Comparison of ENCODE assay signal across 1 cellular context in genomic region chr1:212816567-212817278, GRCh38.
TF ChIP-seq lines count a peak whose summit lies in the region.

No MANE protein-coding gene starts in this region.

TF ChIP-seq in HepG2, 621 proteins besides CTCF, POLR2A, EP300 and RAD21 (continued from another document and continues in another):
- TF ChIP-seq HOMEZ (CRISPR knock-in tag; IDR thresholded peaks at IDR 0.05; ENCODE audit: low read depth) (peak; percentile 95; the same call in 1 of the 2 replicates), NR2F1 (CRISPR knock-in tag; IDR thresholded peaks at IDR 0.05) (peak; percentile 28 to 77; a peak in 2 of 4 replicates), PHF21A (CRISPR knock-in tag; IDR thresholded peaks at IDR 0.05) (0 out of 2 replicates have a peak, but pooled peaks have one; percentile 23), BCL6 (CRISPR knock-in tag; IDR thresholded peaks at IDR 0.05) (peak; percentile 83), MIER3 (CRISPR knock-in tag; IDR thresholded peaks at IDR 0.05; ENCODE audit: borderline replicate concordance) (peak; percentile 16; the same call in 1 of the 2 replicates), TMF1 (CRISPR knock-in tag; IDR thresholded peaks at IDR 0.05; ENCODE audit: low read depth) (no peak), ZHX1 (CRISPR knock-in tag; IDR thresholded peaks at IDR 0.05; ENCODE audit: low read depth) (no peak), HMGA1 (CRISPR knock-in tag; conservative IDR thresholded peaks at IDR 0.05) (no peak), FOXJ3 (CRISPR knock-in tag; IDR thresholded peaks at IDR 0.05; ENCODE audit: borderline replicate concordance) (peak; percentile 27; the same call in 1 of the 2 replicates), SOX6 (IDR thresholded peaks at IDR 0.05) (no peak), SOX6 (CRISPR knock-in tag; IDR thresholded peaks at IDR 0.05) (peak; percentile 93), ZNF274 (CRISPR knock-in tag; IDR thresholded peaks at IDR 0.05) (no peak), ZNF256 (CRISPR knock-in tag; conservative IDR thresholded peaks at IDR 0.05) (no peak), CREM (IDR thresholded peaks at IDR 0.05) (peak; percentile 53; the same call in 1 of the 2 replicates), CREM (CRISPR knock-in tag; IDR thresholded peaks at IDR 0.05) (no peak), MTA3 (CRISPR knock-in tag; IDR thresholded peaks at IDR 0.05) (no peak), TARDBP (CRISPR knock-in tag; IDR thresholded peaks at IDR 0.05) (peak; percentile 57; the same call in 1 of the 2 replicates), GFI1 (CRISPR knock-in tag; IDR thresholded peaks at IDR 0.05; ENCODE audit: borderline replicate concordance) (peak; percentile 42; the same call in 1 of the 2 replicates), TOPORS (CRISPR knock-in tag; IDR thresholded peaks at IDR 0.05) (no peak), ZSCAN30 (CRISPR knock-in tag; IDR thresholded peaks at IDR 0.05) (0 out of 2 replicates have a peak, but pooled peaks have one; percentile 6), HMG20A (CRISPR knock-in tag; IDR thresholded peaks at IDR 0.05; ENCODE audit: borderline replicate concordance) (peak; percentile 82), HDAC2 (CRISPR knock-in tag; IDR thresholded peaks at IDR 0.05) (peak; percentile 74), FOXP4 (CRISPR knock-in tag; IDR thresholded peaks at IDR 0.05) (no peak), GATAD2A (CRISPR knock-in tag; IDR thresholded peaks at IDR 0.05) (peak; percentile 84), FOXM1 (CRISPR knock-in tag; IDR thresholded peaks at IDR 0.05) (no peak), FOXK2 (IDR thresholded peaks at IDR 0.05) (peak; percentile 51; the same call in 1 of the 2 replicates), BRF2 (CRISPR knock-in tag; IDR thresholded peaks at IDR 0.05) (0 out of 2 replicates have a peak, but pooled peaks have one; percentile 63), SKIL (CRISPR knock-in tag; IDR thresholded peaks at IDR 0.05; ENCODE audit: borderline replicate concordance) (0 out of 2 replicates have a peak, but pooled peaks have one; percentile 39), ATF7 (IDR thresholded peaks at IDR 0.05) (peak; percentile 61), ATF7 (CRISPR knock-in tag; IDR thresholded peaks at IDR 0.05) (no peak), EED (CRISPR knock-in tag; IDR thresholded peaks at IDR 0.05) (no peak), KDM2A (CRISPR knock-in tag; IDR thresholded peaks at IDR 0.05; ENCODE audit: borderline replicate concordance, low read depth) (no peak), KAT8 (CRISPR knock-in tag; IDR thresholded peaks at IDR 0.05) (peak; percentile 66), CCAR2 (optimal IDR thresholded peaks at IDR 0.05; ENCODE audit: low read depth, low read length) (no peak), MED1 (CRISPR knock-in tag; IDR thresholded peaks at IDR 0.05) (peak; percentile 16; the same call in 1 of the 2 replicates), TBL1XR1 (IDR thresholded peaks at IDR 0.05; ENCODE audit: borderline replicate concordance, low read length, partially characterized antibody) (peak; percentile 81), IRX3 (CRISPR knock-in tag; IDR thresholded peaks at IDR 0.05; ENCODE audit: borderline replicate concordance, low read depth) (no peak), RFX1 (IDR thresholded peaks at IDR 0.05) (peak; percentile 11; the same call in 1 of the 2 replicates), ZFP62 (CRISPR knock-in tag; IDR thresholded peaks at IDR 0.05) (no peak), TFAP4 (IDR thresholded peaks at IDR 0.05; ENCODE audit: borderline replicate concordance, low read depth) (0 out of 2 replicates have a peak, but pooled peaks have one; percentile 9), SMYD3 (CRISPR knock-in tag; IDR thresholded peaks at IDR 0.05) (peak; percentile 43; the same call in 1 of the 2 replicates), ZNF501 (CRISPR knock-in tag; IDR thresholded peaks at IDR 0.05) (no peak), ZNF20 (CRISPR knock-in tag; IDR thresholded peaks at IDR 0.05) (no peak), SIX1 (CRISPR knock-in tag; IDR thresholded peaks at IDR 0.05; ENCODE audit: borderline replicate concordance) (peak; percentile 48; the same call in 1 of the 2 replicates), RFXANK (CRISPR knock-in tag; IDR thresholded peaks at IDR 0.05) (0 out of 2 replicates have a peak, but pooled peaks have one; percentile 4), ATF3 (CRISPR knock-in tag; IDR thresholded peaks at IDR 0.05) (peak; percentile 53; the same call in 1 of the 2 replicates), THYN1 (CRISPR knock-in tag; IDR thresholded peaks at IDR 0.05; ENCODE audit: borderline replicate concordance, low read depth) (no peak), ZMYM2 (CRISPR knock-in tag; IDR thresholded peaks at IDR 0.05) (peak; percentile 37; the same call in 1 of the 2 replicates), HINFP (CRISPR knock-in tag; IDR thresholded peaks at IDR 0.05; ENCODE audit: low read depth) (no peak), ERF (CRISPR knock-in tag; IDR thresholded peaks at IDR 0.05) (no peak), KLF16 (CRISPR knock-in tag; IDR thresholded peaks at IDR 0.05) (peak in 1 of 2 experiments; percentile 39; a peak in 1 of 4 replicates), ETV6 (CRISPR knock-in tag; conservative IDR thresholded peaks at IDR 0.05) (no peak), JARID2 (CRISPR knock-in tag; IDR thresholded peaks at IDR 0.05; ENCODE audit: insufficient replicate concordance) (no peak), CREB1 (IDR thresholded peaks at IDR 0.05) (no peak), CREB1 (CRISPR knock-in tag; IDR thresholded peaks at IDR 0.05) (peak; percentile 75), RXRB (CRISPR knock-in tag; IDR thresholded peaks at IDR 0.05; ENCODE audit: borderline replicate concordance) (peak; percentile 78), CEBPB (IDR thresholded peaks at IDR 0.05; ENCODE audit: borderline replicate concordance, low read depth, low read length) (peak; percentile 88), ZNF691 (CRISPR knock-in tag; IDR thresholded peaks at IDR 0.05; ENCODE audit: borderline replicate concordance, low read depth) (no peak), POGZ (CRISPR knock-in tag; IDR thresholded peaks at IDR 0.05) (peak; percentile 72), ZFP1 (CRISPR knock-in tag; IDR thresholded peaks at IDR 0.05) (0 out of 2 replicates have a peak, but pooled peaks have one; percentile 17), SAP130 (CRISPR knock-in tag; IDR thresholded peaks at IDR 0.05; ENCODE audit: low read depth) (peak; percentile 50), CEBPG (CRISPR knock-in tag; IDR thresholded peaks at IDR 0.05) (peak; percentile 85), ATF4 (CRISPR knock-in tag; IDR thresholded peaks at IDR 0.05) (peak in 1 of 2 experiments; percentile 79; a peak in 2 of 4 replicates)
